ENCODE assay signal across 15 cellular contexts in genomic region chr3:10091387-10091786, GRCh38. TPM values are rescaled to one million over a fixed set of nuclear protein-coding genes. Genes with fewer than 3 reads are reported as not detected.
"Had no signal": no experiment of that assay in that cellular context is flagged by ENCODE, and none has a peak within 500 bp of the region (broad histone marks: within the 10 kb centered on the region; RNA-seq: fewer than 3 reads in every experiment).

No MANE protein-coding gene starts in this region.

RNA-seq across cellular contexts. Expression of gene FANCD2OS, which starts 16.7 kb away (rescaled TPM):
- total RNA-seq: activated B cell treated with CpG ODN at 0.5 μM for 24 hours; activated CD4-positive, alpha-beta memory T cell treated with anti-CD3 and anti-CD28 coated beads for 36 hours; activated CD4-positive, alpha-beta memory T cell treated with anti-CD3 and anti-CD28 coated beads, Interleukin-2, amount 10 ng/mL, durations not matched to agents 7 days and 5 days; activated CD4-positive, alpha-beta T cell treated with anti-CD3 and anti-CD28 coated beads for 36 hours; activated CD4-positive, alpha-beta T cell treated with anti-CD3 and anti-CD28 coated beads, Interleukin-2, amount 10 ng/mL, durations not matched to agents 24 days and 14 days; activated CD4-positive, alpha-beta T cell treated with anti-CD3 and anti-CD28 coated beads, Interleukin-2, amount 10 ng/mL, durations not matched to agents 7 days and 5 days; activated CD8-positive, alpha-beta memory T cell treated with anti-CD3 and anti-CD28 coated beads for 36 hours; activated CD8-positive, alpha-beta memory T cell treated with anti-CD3 and anti-CD28 coated beads, Interleukin-2, amount 10 ng/mL, durations not matched to agents 7 days and 5 days; activated CD8-positive, alpha-beta T cell treated with anti-CD3 and anti-CD28 coated beads for 36 hours; activated CD8-positive, alpha-beta T cell treated with anti-CD3 and anti-CD28 coated beads, Interleukin-2, amount 10 ng/mL, durations not matched to agents 7 days and 5 days; T-cell; T-helper 1 cell treated with Interleukin-12 subunit alpha and Interleukin-12 subunit beta and Interleukin-4 antibody, amounts not matched to agents 30 ng/mL and 1 ng/mL, for 36 hours; T-helper 17 cell; T-helper 2 cell treated with Interferon-gamma antibody and Interleukin-4, amounts not matched to agents 100 ng/mL and 5 ng/mL, for 36 hours; WTC11 had no signal
